In genomic region chr2:225276207-225276606, GRCh38 we compare ENCODE assay signal across 11 cellular contexts.
DNase-seq lines count a peak whose midpoint lies in the region; ATAC-seq and TF ChIP-seq lines count a peak whose summit lies in the region.
"Had no signal": no experiment of that assay in that cellular context is flagged by ENCODE, and none has a peak within 500 bp of the region (broad histone marks: within the 10 kb centered on the region; RNA-seq: fewer than 3 reads in every experiment).

No MANE protein-coding gene starts in this region.

- H3K4me1 Mint-ChIP-seq in activated naive CD4-positive, alpha-beta T cell treated with anti-CD3 and anti-CD28 coated beads, Interleukin-2, amount 10 ng/mL, durations not matched to agents 7 days and 5 days = no peaks in the 10 kb centered on the region

- no peak overlapping the region for H3K4me3 Mint-ChIP-seq in activated naive CD4-positive, alpha-beta T cell treated with anti-CD3 and anti-CD28 coated beads, Interleukin-2, amount 10 ng/mL, durations not matched to agents 7 days and 5 days

- in situ Hi-C loops in HAP-1 (cut with MboI; ENCODE audit: low sequenced_read_pairs) = loop anchor here (25.0 kb wide), 1 partner anchor 361 kb away; no protein-coding TSS in a partner anchor

- no peak for TF ChIP-seq POLR2A in GM18505 (IDR thresholded peaks at IDR 0.05; ENCODE audit: borderline replicate concordance, extremely low read depth, insufficient read depth, insufficient read length)

- CTCF ChIA-PET in activated naive CD4-positive, alpha-beta T cell treated with anti-CD3 and anti-CD28 coated beads, Interleukin-2, amount 10 ng/mL, durations not matched to agents 7 days and 5 days (lab: Charles Lee) = no interaction called here

- no peaks in the 10 kb centered on the region for H3K36me3 Mint-ChIP-seq in activated naive CD4-positive, alpha-beta T cell treated with anti-CD3 and anti-CD28 coated beads, Interleukin-2, amount 10 ng/mL, durations not matched to agents 7 days and 5 days

- no peaks in the 10 kb centered on the region for H3K27me3 ChIP-seq in HAP-1 (ENCODE audit: low read depth)
- H3K27me3 ChIP-seq: ascending aorta had no signal

- ATAC-seq in GM18505 (IDR thresholded peaks at IDR 0.05; ENCODE audit: unreplicated experiment) (peak; percentile 86), GM21360 (IDR thresholded peaks at IDR 0.05; ENCODE audit: unreplicated experiment) (peak; percentile 91), HG02981 (IDR thresholded peaks at IDR 0.05; ENCODE audit: unreplicated experiment) (peak; percentile 75)

- DNase-seq in NAMALWA (ENCODE audit: low spot score) (peak; percentile 19), NCI-H1930 (lab: John Stamatoyannopoulos, UW) (no peak), HAP-1 (ENCODE audit: low spot score in 2 of 2) (no peak), SW 1271 (lab: John Stamatoyannopoulos, UW) (no peak)
- DNase-seq in activated naive CD4-positive, alpha-beta T cell treated with anti-CD3 and anti-CD28 coated beads, Interleukin-2, amount 10 ng/mL, durations not matched to agents 7 days and 5 days = no peak
- DNase-seq: SK-N-SH had no signal

- no peaks in the 10 kb centered on the region for H3K9me3 Mint-ChIP-seq in activated naive CD4-positive, alpha-beta T cell treated with anti-CD3 and anti-CD28 coated beads, Interleukin-2, amount 10 ng/mL, durations not matched to agents 7 days and 5 days

- H3K27ac Mint-ChIP-seq in activated naive CD4-positive, alpha-beta T cell treated with anti-CD3 and anti-CD28 coated beads, Interleukin-2, amount 10 ng/mL, durations not matched to agents 7 days and 5 days = no peak overlapping the region

- no peaks in the 10 kb centered on the region for H3K36me3 ChIP-seq in HAP-1 (replicated peaks)
- H3K36me3 ChIP-seq: ascending aorta had no signal

- H3K4me3 ChIP-seq in HAP-1 = no peak overlapping the region
- H3K4me3 ChIP-seq: ascending aorta, smooth muscle cell had no signal

- H3K27me3 Mint-ChIP-seq in activated naive CD4-positive, alpha-beta T cell treated with anti-CD3 and anti-CD28 coated beads, Interleukin-2, amount 10 ng/mL, durations not matched to agents 7 days and 5 days = no peaks in the 10 kb centered on the region

- H3K9me3 ChIP-seq in HAP-1 = no peaks in the 10 kb centered on the region
- H3K9me3 ChIP-seq: SK-N-SH had no signal

- H3K4me1 ChIP-seq in HAP-1 = no peaks in the 10 kb centered on the region
- H3K4me1 ChIP-seq: ascending aorta had no signal
